In genomic region chr7:130154131-130154500, GRCh38 we compare ENCODE assay signal across 12 cellular contexts. TPM values are rescaled to one million over a fixed set of nuclear protein-coding genes. Genes with fewer than 3 reads are reported as not detected.
DNase-seq lines count a peak whose midpoint lies in the region; ATAC-seq and TF ChIP-seq lines count a peak whose summit lies in the region.
"Had no signal": no experiment of that assay in that cellular context is flagged by ENCODE, and none has a peak within 500 bp of the region (broad histone marks: within the 10 kb centered on the region; RNA-seq: fewer than 3 reads in every experiment).

No MANE protein-coding gene starts in this region.

- intact Hi-C loops in body of pancreas (cut with DNase I): no loop called here

- H3K56ac ChIP-seq in mesendoderm (ENCODE audit: low read length): no peak overlapping the region

- H3K4me2 ChIP-seq in BLaER1 treated with 17β-estradiol and CSF1 and Interleukin-3, amounts not matched to agents 10 nM and 100 nM: peak overlapping the region in 8 of 11 experiments; percentile 40 to 71 (median 56); a peak in 13 of 22 replicates
- H3K4me2 ChIP-seq in mesendoderm (ENCODE audit: low read length): no peak overlapping the region

- no peak overlapping the region for H3K4me3 Mint-ChIP-seq in mesothelial cell of epicardium
- H3K4me3 Mint-ChIP-seq: activated naive CD4-positive, alpha-beta T cell treated with anti-CD3 and anti-CD28 coated beads, Interleukin-2, amount 50 U/mL, for 24 hours had no signal

- H3K36me3 ChIP-seq in BLaER1 treated with 17β-estradiol and CSF1 and Interleukin-3, amounts not matched to agents 10 nM and 100 nM: peaks cover 0 to 7% (median 0%) of the 10 kb centered on the region in 11 experiments; a peak in 4 of 22 replicates
- H3K36me3 ChIP-seq in HEK293 (ENCODE audit: control insufficient read depth in 2 of 2, insufficient read depth in 1 of 2, low read length in 2 of 2) (no peaks in the 10 kb centered on the region; a peak in 1 of 3 replicates), body of pancreas (replicated peaks in 1 of 2; ENCODE audit: insufficient read depth in 1 of 2, low read depth in 2 of 2) (no peaks in the 10 kb centered on the region), mesendoderm (ENCODE audit: control insufficient read depth, insufficient read depth, low read length) (no peaks in the 10 kb centered on the region)

- H3K36me3 Mint-ChIP-seq in mesothelial cell of epicardium: peaks cover 27% of the 10 kb centered on the region

- peak overlapping the region; percentile 21 for H3K27ac Mint-ChIP-seq in mesothelial cell of epicardium
- H3K27ac Mint-ChIP-seq: activated naive CD4-positive, alpha-beta T cell treated with anti-CD3 and anti-CD28 coated beads, Interleukin-2, amount 50 U/mL, for 24 hours had no signal

- no peaks in the 10 kb centered on the region for H3K79me2 ChIP-seq in mesendoderm (ENCODE audit: control insufficient read depth, insufficient read depth, low read length)

- WGBS in body of pancreas, 2 donors: 14% methylated on average over 6 of the region's 6 CpGs; no CpG with 5 or more reads in 1 of the 2 donors
- WGBS in mesendoderm (ENCODE audit: extremely low coverage, insufficient coverage, low lambda C conversion rate): no CpG with 5 or more reads among the region's 6 CpGs

- peaks cover 9% of the 10 kb centered on the region for H3K4me1 Mint-ChIP-seq in mesothelial cell of epicardium
- H3K4me1 Mint-ChIP-seq: activated naive CD4-positive, alpha-beta T cell treated with anti-CD3 and anti-CD28 coated beads, Interleukin-2, amount 50 U/mL, for 24 hours had no signal

- no peaks in the 10 kb centered on the region for H3K79me1 ChIP-seq in mesendoderm (ENCODE audit: low read length)

- ATAC-seq in body of pancreas (peak; percentile 70), GM19455 (IDR thresholded peaks at IDR 0.05; ENCODE audit: unreplicated experiment) (no peak), GM21381 (IDR thresholded peaks at IDR 0.05; ENCODE audit: unreplicated experiment) (no peak)
- ATAC-seq: stimulated activated naive CD8-positive, alpha-beta T cell treated with anti-CD3 and anti-CD28 coated beads, Interleukin-15, Interleukin-2, amounts not matched to agents 100 U/mL and 50 U/mL, for 24 hours had no signal

- no peak overlapping the region for H3K23ac ChIP-seq in mesendoderm (ENCODE audit: low read length)

- H2BK5ac ChIP-seq in mesendoderm (ENCODE audit: low read length): no peak overlapping the region

- H3K9me3 Mint-ChIP-seq in mesothelial cell of epicardium: peaks cover 7% of the 10 kb centered on the region
- H3K9me3 Mint-ChIP-seq: activated naive CD4-positive, alpha-beta T cell treated with anti-CD3 and anti-CD28 coated beads, Interleukin-2, amount 50 U/mL, for 24 hours had no signal

- no peak overlapping the region for H2AK5ac ChIP-seq in mesendoderm (ENCODE audit: low read length)

- H4K20me1 ChIP-seq in BLaER1 treated with 17β-estradiol and CSF1 and Interleukin-3, amounts not matched to agents 10 nM and 100 nM: peaks cover 0 to 33% (median 19%) of the 10 kb centered on the region in 11 experiments; a peak in 12 of 22 replicates

- H3K18ac ChIP-seq in mesendoderm (ENCODE audit: low read length): no peak overlapping the region

- no peak overlapping the region for H4K8ac ChIP-seq in mesendoderm (ENCODE audit: low read depth, low read length)

- H3K9ac ChIP-seq in BLaER1 treated with 17β-estradiol and CSF1 and Interleukin-3, amounts not matched to agents 10 nM and 100 nM: no peak overlapping the region
- no peak overlapping the region for H3K9ac ChIP-seq in mesendoderm (ENCODE audit: low read length)

- no peak overlapping the region for H3K4ac ChIP-seq in mesendoderm (ENCODE audit: low read depth, low read length)

- no peak overlapping the region for H3K4me3 ChIP-seq in BLaER1 treated with 17β-estradiol and CSF1 and Interleukin-3, amounts not matched to agents 10 nM and 100 nM
- H3K4me3 ChIP-seq in HEK293 (ENCODE audit: low read depth, low read length) (no peak overlapping the region), body of pancreas (no peak overlapping the region), mesendoderm (ENCODE audit: low read length) (no peak overlapping the region)

- no peak for TF ChIP-seq CTCF in HEK293 (tag by site-specific recombination; IDR thresholded peaks at IDR 0.05)
- peak in 3 of 7 experiments; percentile 10 to 43 (median 29) for TF ChIP-seq CTCF in body of pancreas (IDR thresholded peaks at IDR 0.05)
- TF ChIP-seq CTCF in mesothelial cell of epicardium (IDR thresholded peaks at IDR 0.05; ENCODE audit: unreplicated experiment): no peak

- no peak overlapping the region for H3K27ac ChIP-seq in BLaER1 treated with 17β-estradiol and CSF1 and Interleukin-3, amounts not matched to agents 10 nM and 100 nM
- H3K27ac ChIP-seq in HEK293 (ENCODE audit: extremely low read depth, low read depth, low read length) (no peak overlapping the region), body of pancreas (peak overlapping the region; percentile 60 to 78 (median 66)), mesendoderm (ENCODE audit: low read depth, low read length) (no peak overlapping the region)

- no peak for TF ChIP-seq POLR2A in body of pancreas (IDR thresholded peaks at IDR 0.05)

- peaks cover 7 to 31% (median 23%) of the 10 kb centered on the region in 11 experiments; a peak in 21 of 22 replicates for H3K9me3 ChIP-seq in BLaER1 treated with 17β-estradiol and CSF1 and Interleukin-3, amounts not matched to agents 10 nM and 100 nM (replicated peaks in 1 of 11)
- H3K9me3 ChIP-seq in HEK293 (ENCODE audit: control insufficient read depth, insufficient read depth, low read depth, low read length) (no peaks in the 10 kb centered on the region), body of pancreas (no peaks in the 10 kb centered on the region)

- peaks cover 22 to 50% (median 45%) of the 10 kb centered on the region in 10 experiments for H3K4me1 ChIP-seq in BLaER1 treated with 17β-estradiol and CSF1 and Interleukin-3, amounts not matched to agents 10 nM and 100 nM
- H3K4me1 ChIP-seq in HEK293 (ENCODE audit: control insufficient read depth, insufficient read depth, low read length) (no peaks in the 10 kb centered on the region), body of pancreas (peaks cover 33% of the 10 kb centered on the region), mesendoderm (ENCODE audit: control insufficient read depth, low read depth, low read length) (no peaks in the 10 kb centered on the region)

- H3K27me3 Mint-ChIP-seq in mesothelial cell of epicardium (ENCODE audit: low read depth): no peaks in the 10 kb centered on the region
- H3K27me3 Mint-ChIP-seq: activated naive CD4-positive, alpha-beta T cell treated with anti-CD3 and anti-CD28 coated beads, Interleukin-2, amount 50 U/mL, for 24 hours had no signal

- no peak overlapping the region for H2BK15ac ChIP-seq in mesendoderm (replicated peaks; ENCODE audit: low read depth)

- DNase-seq in body of pancreas (peak in 1 of 4 donors; percentile 68), mesothelial cell of epicardium (ENCODE audit: low spot score in 2 of 2, unreplicated experiment in 2 of 2) (no peak), mesendoderm (no peak), germinal center (ENCODE audit: low spot score) (no peak)
- DNase-seq: NCI-H748 treated with DMSO at 0.1 percent for 48 hours; stimulated activated naive CD8-positive, alpha-beta T cell treated with anti-CD3 and anti-CD28 coated beads, Interleukin-15, Interleukin-2, amounts not matched to agents 100 U/mL and 50 U/mL, for 24 hours had no signal

- H2BK120ac ChIP-seq in mesendoderm (ENCODE audit: low read depth, low read length): no peak overlapping the region

- H3K27me3 ChIP-seq in BLaER1 treated with 17β-estradiol and CSF1 and Interleukin-3, amounts not matched to agents 10 nM and 100 nM: peaks cover 21 to 33% (median 27%) of the 10 kb centered on the region in 11 experiments
- H3K27me3 ChIP-seq in body of pancreas: no peaks in the 10 kb centered on the region
- no peaks in the 10 kb centered on the region for H3K27me3 ChIP-seq in mesendoderm (ENCODE audit: insufficient read depth, low read length, poor library complexity)

- H4K5ac ChIP-seq in mesendoderm (ENCODE audit: low read length): no peak overlapping the region

- CTCF ChIA-PET in HEK293 (lab: Yijun Ruan, JAX): no interaction called here

- POLR2A ChIA-PET in HEK293 (lab: Yijun Ruan, JAX): no interaction called here

TF ChIP-seq in HEK293, 187 proteins besides CTCF, POLR2A, EP300 and RAD21:
- TF ChIP-seq KLF1 (tag by site-specific recombination; IDR thresholded peaks at IDR 0.05): peak; percentile 18; the same call in 1 of the 2 replicates
- TF ChIP-seq HOXC10 (CRISPR knock-in tag; IDR thresholded peaks at IDR 0.05): no peak

RNA-seq across cellular contexts. Expression of gene TMEM209, which starts 51.1 kb away (rescaled TPM):
- 10 to 100 TPM in 1 of 2 donors, 1 to 10 TPM in 1; 7.6 to 12.2 TPM for total RNA-seq in body of pancreas
- 23.9 to 27.8 TPM (median 23.9 TPM) in 3 replicates for total RNA-seq in mesothelial cell of epicardium
- 35.0 TPM for polyA plus RNA-seq in mesendoderm (2013, experiment 1 of 2)
- polyA plus RNA-seq in mesendoderm (2013, experiment 2 of 2): 31.3 TPM

RNA-seq across cellular contexts. Expression of gene SSMEM1, which starts 53.5 kb away (rescaled TPM):
- total RNA-seq in body of pancreas: not detected
- not detected in 3 replicates for total RNA-seq in mesothelial cell of epicardium
- not detected for polyA plus RNA-seq in mesendoderm (2013, experiment 1 of 2)
- polyA plus RNA-seq in mesendoderm (2013, experiment 2 of 2): not detected
- total RNA-seq: epithelial cell of proximal tubule had no signal

Comparison
In these comparisons a context has a peak if more than half of its experiments do, and no peak if none do; other contexts are left out.
1. H3K27ac ChIP-seq: peak in body of pancreas (4 of 4); none in BLaER1 treated with 17β-estradiol and CSF1 and Interleukin-3, amounts not matched to agents 10 nM and 100 nM (0 of 11), HEK293 (single experiment) and mesendoderm (single experiment).